22 cellular contexts compared by ENCODE assay signal in genomic region chr10:37747081-37747480, GRCh38.
DNase-seq lines count a peak whose midpoint lies in the region; ATAC-seq, FAIRE-seq and TF ChIP-seq lines count a peak whose summit lies in the region.
"Had no signal": no experiment of that assay in that cellular context is flagged by ENCODE, and none has a peak within 500 bp of the region (broad histone marks: within the 10 kb centered on the region; RNA-seq: fewer than 3 reads in every experiment).

No MANE protein-coding gene starts in this region.

- no peak for ATAC-seq in HepG2
- ATAC-seq in right lobe of liver, result no peak

- H3K4me3 ChIP-seq in HepG2 (replicated peaks in 1 of 3; ENCODE audit: insufficient read depth in 1 of 3, low read depth in 2 of 3, low read length in 3 of 3) (no peak overlapping the region), right lobe of liver (no peak overlapping the region), WERI-Rb-1 (ENCODE audit: low read depth, low read length) (no peak overlapping the region)
- H3K4me3 ChIP-seq: BLaER1 treated with 17β-estradiol and CSF1 and Interleukin-3, amounts not matched to agents 10 nM and 100 nM; HAP-1 had no signal

- DNase-seq in HepG2 (ENCODE audit: low spot score) (no peak), right lobe of liver (no peak), NCI-H524 treated with DMSO at 0.1 percent for 48 hours (lab: John Stamatoyannopoulos, UW) (peak; percentile 42), WERI-Rb-1 (peak; percentile 50), kidney glomerular epithelial cell (lab: John Stamatoyannopoulos, UW) (no peak), A172 (ENCODE audit: low spot score) (no peak)
- DNase-seq: ACHN; AML-193; BE2C; CD4-positive, alpha-beta T cell; CD8-positive, alpha-beta memory T cell; DMS53; DMS79 treated with DMSO at 0.1 percent for 48 hours; GF-D8; GOT3; HFFc6 had no signal

- TF ChIP-seq POLR2A in HepG2 (IDR thresholded peaks at IDR 0.05; ENCODE audit: insufficient read depth in 1 of 2, low read depth in 2 of 2, low read length in 2 of 2) (no peak), right lobe of liver (IDR thresholded peaks at IDR 0.05) (no peak)

- H3K36me3 ChIP-seq in HepG2 (replicated peaks in 1 of 2; ENCODE audit: control insufficient read depth in 1 of 2, insufficient read depth in 2 of 2, low read length in 2 of 2) (no peaks in the 10 kb centered on the region), right lobe of liver (no peaks in the 10 kb centered on the region), WERI-Rb-1 (no peaks in the 10 kb centered on the region)
- H3K36me3 ChIP-seq: BE2C; BLaER1 treated with 17β-estradiol and CSF1 and Interleukin-3, amounts not matched to agents 10 nM and 100 nM; HAP-1 had no signal

- in situ Hi-C loops in HepG2 (cut with HindIII; ENCODE audit: extremely low pct_ligation_motif_present, low pct_unique_long_range_greater_than_20kb), result no loop called here

- H3K9ac ChIP-seq in HepG2 (ENCODE audit: insufficient read depth, low read depth, low read length), result no peak overlapping the region
- H3K9ac ChIP-seq: BLaER1 treated with 17β-estradiol and CSF1 and Interleukin-3, amounts not matched to agents 10 nM and 100 nM had no signal

- CTCF ChIA-PET in HepG2 (lab: Yijun Ruan, JAX; ENCODE audit: low intra/inter-chr PET ratio, low total read pairs), result no interaction called here

- H3K79me2 ChIP-seq in HepG2 (ENCODE audit: insufficient read depth, low read length), result no peaks in the 10 kb centered on the region

- H3K27me3 ChIP-seq in HepG2 (ENCODE audit: control insufficient read depth in 1 of 2, insufficient read depth in 2 of 2, low read length in 2 of 2) (no peaks in the 10 kb centered on the region), right lobe of liver (no peaks in the 10 kb centered on the region), WERI-Rb-1 (ENCODE audit: insufficient read depth, low read depth, severe bottlenecking) (no peaks in the 10 kb centered on the region)
- H3K27me3 ChIP-seq: BE2C; BLaER1 treated with 17β-estradiol and CSF1 and Interleukin-3, amounts not matched to agents 10 nM and 100 nM had no signal

- no peaks in the 10 kb centered on the region for H4K20me1 ChIP-seq in HepG2 (ENCODE audit: insufficient read depth, low read length)
- H4K20me1 ChIP-seq: BLaER1 treated with 17β-estradiol and CSF1 and Interleukin-3, amounts not matched to agents 10 nM and 100 nM had no signal

- H3K4me1 ChIP-seq in HepG2 (ENCODE audit: insufficient read depth, low read length) (0 out of 2 replicates have a peak, but pooled peaks cover 6% of the 10 kb centered on the region), right lobe of liver (no peaks in the 10 kb centered on the region)
- H3K4me1 ChIP-seq: BE2C; BLaER1 treated with 17β-estradiol and CSF1 and Interleukin-3, amounts not matched to agents 10 nM and 100 nM; HAP-1 had no signal

- no peak overlapping the region for H3K4me2 ChIP-seq in HepG2 (ENCODE audit: low read depth, low read length)
- H3K4me2 ChIP-seq: BLaER1 treated with 17β-estradiol and CSF1 and Interleukin-3, amounts not matched to agents 10 nM and 100 nM had no signal

- POLR2A ChIA-PET in HepG2 (lab: Yijun Ruan, JAX), result no interaction called here

- FAIRE-seq in HepG2 (lab: Jason Lieb, UNC), result no peak
- FAIRE-seq: A204.1, GM12891, GM18507, H54 had no signal

- TF ChIP-seq EP300 in HepG2 (IDR thresholded peaks at IDR 0.05; ENCODE audit: low read depth in 2 of 2, low read length in 2 of 2) (no peak), HepG2 (CRISPR knock-in tag; IDR thresholded peaks at IDR 0.05; ENCODE audit: borderline replicate concordance) (no peak)

- no TSS peak for BruUV-seq in HepG2 (replicated peaks; lab: Mats Ljungman, UMichigan)

- TF ChIP-seq CTCF in HepG2 (CRISPR knock-in tag; IDR thresholded peaks at IDR 0.05) (no peak), right lobe of liver (IDR thresholded peaks at IDR 0.05) (no peak), WERI-Rb-1 (IDR thresholded peaks at IDR 0.05; ENCODE audit: low read depth, low read length) (no peak)

- H2AFZ ChIP-seq in HepG2 (ENCODE audit: low read length), result no peak overlapping the region

- TF ChIP-seq RAD21 in HepG2 (CRISPR knock-in tag; IDR thresholded peaks at IDR 0.05), result no peak

- H3K9me3 ChIP-seq in HepG2 (ENCODE audit: low read length), result no peaks in the 10 kb centered on the region
- H3K9me3 ChIP-seq in right lobe of liver, result no peaks in the 10 kb centered on the region
- no peaks in the 10 kb centered on the region for H3K9me3 ChIP-seq in WERI-Rb-1 (ENCODE audit: severe bottlenecking)
- H3K9me3 ChIP-seq: BE2C; BLaER1 treated with 17β-estradiol and CSF1 and Interleukin-3, amounts not matched to agents 10 nM and 100 nM; HAP-1 had no signal

- whole genome bisulfite sequencing in HepG2 (ENCODE audit: low lambda C conversion rate), result 87% methylated on average over 5 of the region's 5 CpGs
- WGBS in right lobe of liver (ENCODE audit: insufficient coverage, low coverage, low lambda C conversion rate, missing lambda C conversion rate), result 54% methylated on average over 5 of the region's 5 CpGs

- H3K27ac ChIP-seq in HepG2 (ENCODE audit: extremely low read length, insufficient read depth, low read length) (no peak overlapping the region), right lobe of liver (no peak overlapping the region), WERI-Rb-1 (peak overlapping the region; percentile 81; the same call in 1 of the 2 replicates)
- H3K27ac ChIP-seq: BLaER1 treated with 17β-estradiol and CSF1 and Interleukin-3, amounts not matched to agents 10 nM and 100 nM had no signal

- intact Hi-C loops in HepG2 (cut with micrococcal nuclease; ENCODE audit: unreplicated experiment) (no loop called here), right lobe of liver (cut with DNase I) (no loop called here)

TF ChIP-seq in HepG2, 621 proteins besides CTCF, POLR2A, EP300 and RAD21:
- TF ChIP-seq MAFF (IDR thresholded peaks at IDR 0.05; ENCODE audit: low read depth, low read length) (0 out of 2 replicates have a peak, but pooled peaks have one; percentile 4), NR2F2 (IDR thresholded peaks at IDR 0.05; ENCODE audit: borderline replicate concordance, low read depth) (no peak), MAFK (conservative IDR thresholded peaks at IDR 0.05 in 1 of 2, IDR thresholded peaks at IDR 0.05 in 1 of 2; ENCODE audit: low read length in 2 of 2) (peak; percentile 19 to 50; a peak in 2 of 4 replicates), HMGA1 (CRISPR knock-in tag; conservative IDR thresholded peaks at IDR 0.05) (no peak), TCF7 (IDR thresholded peaks at IDR 0.05; ENCODE audit: low read depth) (no peak), PAXIP1 (CRISPR knock-in tag; conservative IDR thresholded peaks at IDR 0.05) (no peak), ZNF629 (CRISPR knock-in tag; conservative IDR thresholded peaks at IDR 0.05) (no peak), ZNF580 (CRISPR knock-in tag; IDR thresholded peaks at IDR 0.05; ENCODE audit: borderline replicate concordance, low read depth) (no peak)

Comparison
In these comparisons a context has a peak if more than half of its experiments do, and no peak if none do; other contexts are left out.
1. DNase-seq: peak in NCI-H524 treated with DMSO at 0.1 percent for 48 hours (single experiment) and WERI-Rb-1 (single experiment); none in HepG2 (single experiment), right lobe of liver (0 of 3), kidney glomerular epithelial cell (single experiment) and A172 (single experiment).